26 cellular contexts compared by ENCODE assay signal in the genomic region with DNA sequence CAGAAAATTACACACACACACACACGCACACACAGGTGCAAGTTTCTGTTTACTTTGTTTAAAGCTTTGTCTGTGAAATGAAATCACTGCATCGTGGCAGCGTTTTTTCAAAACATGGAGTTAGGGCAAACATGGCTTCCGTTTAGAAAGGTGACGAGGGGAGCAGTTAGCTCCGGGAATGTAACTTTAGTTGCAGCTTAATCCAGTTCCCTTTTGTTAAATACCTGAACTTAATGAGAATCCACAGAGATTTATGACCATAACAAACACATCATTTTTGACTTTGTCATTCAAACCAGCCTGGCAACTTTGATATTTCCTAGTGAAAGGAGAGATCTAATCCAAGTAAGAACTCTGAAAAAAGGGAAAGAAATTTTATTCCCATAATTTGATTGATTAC. TPM values are rescaled to one million over a fixed set of nuclear protein-coding genes. Genes with fewer than 3 reads are reported as not detected.
DNase-seq lines count a peak whose midpoint lies in the region; ATAC-seq and TF ChIP-seq lines count a peak whose summit lies in the region.
"Had no signal": no experiment of that assay in that cellular context is flagged by ENCODE, and none has a peak within 500 bp of the region (broad histone marks: within the 10 kb centered on the region; RNA-seq: fewer than 3 reads in every experiment).

No MANE protein-coding gene starts in this region.

- H3K18ac ChIP-seq in IMR-90 (ENCODE audit: low read depth, low read length) = peak overlapping the region; percentile 82

- POLR2A ChIA-PET in AG04450 (lab: Yijun Ruan, JAX) = no interaction called here
- POLR2A ChIA-PET in IMR-90 (lab: Charles Lee; ENCODE audit: unreplicated experiment) = no interaction called here

- H3K9me1 ChIP-seq in IMR-90 (ENCODE audit: insufficient read depth, low read length) = peaks cover 14% of the 10 kb centered on the region; the same call in 1 of the 2 replicates

- DNase-seq in AG04450 (ENCODE audit: low read depth, low spot score) (no peak), IMR-90 (no peak), brain microvascular endothelial cell (no peak), neural crest cell (ENCODE audit: low read depth, low spot score) (no peak), C1 segment of cervical spinal cord (lab: John Stamatoyannopoulos, UW) (no peak), NCI-H1436 treated with DMSO at 0.1 percent for 48 hours (lab: John Stamatoyannopoulos, UW) (no peak)
- no peak for DNase-seq in NK-92 treated with Interleukin-12 subunit alpha and Interleukin-12 subunit beta, amount 100 ng/mL, for 24 hours (lab: John Stamatoyannopoulos, UW)
- DNase-seq: activated CD4-positive, alpha-beta T cell treated with anti-CD3 and anti-CD28 coated beads, Interleukin-2, amount 10 ng/mL, durations not matched to agents 24 days and 14 days; activated T-cell treated with anti-CD3 and anti-CD28 coated beads, Interleukin-2, amount 50 U/mL, for 4 hours; COR-L47; cortex of kidney; DMS79 treated with DMSO at 0.1 percent for 48 hours; left ventricle myocardium superior; NCI-H510A treated with DMSO at 0.1 percent for 48 hours; RPMI8226; small intestine; stimulated activated CD4-positive, alpha-beta T cell treated with anti-CD3 and anti-CD28 coated beads, Interleukin-2, amount 100 ng/mL, for 48 hours; stimulated activated naive B cell treated with anti-CD40 and anti-IgM and Interleukin-4, amounts not matched to agents 10 μg/mL and 1 μg/mL and 100 μg/mL, for 72 hours; T-helper 2 cell; uterus had no signal

- peaks cover 27% of the 10 kb centered on the region for H3K4me1 ChIP-seq in IMR-90 (ENCODE audit: control insufficient read depth, insufficient read depth, low read length)
- H3K4me1 ChIP-seq: HAP-1, prostate gland, uterus had no signal

- WGBS in IMR-90 (ENCODE audit: extremely low coverage in 2 of 2, insufficient read length in 1 of 2), 2 experiments = 72% methylated on average over 5 of the region's 6 CpGs; no CpG with 5 or more reads in 1 of the 2 experiments

- peak overlapping the region; percentile 10; the same call in 1 of the 2 replicates for H3K14ac ChIP-seq in IMR-90 (replicated peaks; ENCODE audit: low read depth, low read length)

- H3K36me3 Mint-ChIP-seq in neural crest cell (ENCODE audit: low read depth) = peaks cover 15% of the 10 kb centered on the region
- H3K36me3 Mint-ChIP-seq: stimulated activated naive B cell treated with anti-CD40 and anti-IgM and Interleukin-4, amounts not matched to agents 10 μg/mL and 1 μg/mL and 100 μg/mL, for 72 hours had no signal

- H3K9me3 ChIP-seq in AG04450 (ENCODE audit: control insufficient read depth, insufficient read depth, low read length) = no peaks in the 10 kb centered on the region; the same call in 1 of the 2 replicates
- no peaks in the 10 kb centered on the region for H3K9me3 ChIP-seq in IMR-90 (ENCODE audit: control insufficient read depth, insufficient read depth, low read length)
- H3K9me3 ChIP-seq: gastroesophageal sphincter, HAP-1, prostate gland, suprapubic skin, uterus had no signal

- H3K79me1 ChIP-seq in IMR-90 (ENCODE audit: low read depth in 1 of 2, low read length in 2 of 2) = peaks cover 19 to 63% of the 10 kb centered on the region in 2 experiments

- no peak overlapping the region for H3K9ac ChIP-seq in IMR-90 (ENCODE audit: low read depth, low read length)

- intact Hi-C loops in IMR-90 (cut with micrococcal nuclease) = loop anchor here (10.0 kb wide), 1 partner anchor 1215 kb away; no protein-coding TSS in a partner anchor

- no peak overlapping the region for H2AK9ac ChIP-seq in IMR-90 (replicated peaks; ENCODE audit: low read depth, low read length, poor library complexity)

- H4K8ac ChIP-seq in IMR-90 (ENCODE audit: low read depth in 2 of 2, low read length in 2 of 2) = peak overlapping the region; percentile 66 to 93

- TF ChIP-seq POLR2A in IMR-90 (IDR thresholded peaks at IDR 0.05; ENCODE audit: low read depth, low read length) = no peak

- H3K27ac Mint-ChIP-seq in neural crest cell (ENCODE audit: unreplicated experiment) = peak overlapping the region; percentile 27
- H3K27ac Mint-ChIP-seq: activated CD4-positive, alpha-beta T cell treated with anti-CD3 and anti-CD28 coated beads, Interleukin-2, amount 10 ng/mL, durations not matched to agents 24 days and 14 days; stimulated activated naive B cell treated with anti-CD40 and anti-IgM and Interleukin-4, amounts not matched to agents 10 μg/mL and 1 μg/mL and 100 μg/mL, for 72 hours had no signal

- H4K91ac ChIP-seq in IMR-90 (ENCODE audit: insufficient read depth, low read depth, low read length) = peak overlapping the region; percentile 88

- peak overlapping the region; percentile 83 for H2BK5ac ChIP-seq in IMR-90 (ENCODE audit: low read depth, low read length, poor library complexity, severe bottlenecking)

- no peaks in the 10 kb centered on the region for H3K36me3 ChIP-seq in IMR-90 (ENCODE audit: control insufficient read depth, insufficient read depth, low read length)
- no peaks in the 10 kb centered on the region for H3K36me3 ChIP-seq in brain microvascular endothelial cell (replicated peaks)
- H3K36me3 ChIP-seq: gastroesophageal sphincter, HAP-1, prostate gland, suprapubic skin, uterus had no signal

- ATAC-seq in IMR-90 (ENCODE audit: low read depth) (no peak), GM18861 (IDR thresholded peaks at IDR 0.05; ENCODE audit: unreplicated experiment) (no peak)
- ATAC-seq: activated T-cell treated with anti-CD3 and anti-CD28 coated beads, Interleukin-2, amount 50 U/mL, for 4 hours; gastroesophageal sphincter; left ventricle myocardium superior; stimulated activated naive B cell treated with anti-CD40 and anti-IgM and Interleukin-4, amounts not matched to agents 10 μg/mL and 1 μg/mL and 100 μg/mL, for 72 hours had no signal

- H3K56ac ChIP-seq in IMR-90 (ENCODE audit: extremely low read depth, insufficient read depth, low read length) = peak overlapping the region; percentile 27; the same call in 1 of the 2 replicates

- no peak overlapping the region for H2AFZ ChIP-seq in IMR-90 (replicated peaks; ENCODE audit: low read length, poor library complexity)

- peak overlapping the region; percentile 32 for H3K23ac ChIP-seq in IMR-90 (ENCODE audit: low read depth, low read length)

- H3K4me3 Mint-ChIP-seq in neural crest cell = no peak overlapping the region
- H3K4me3 Mint-ChIP-seq: activated CD4-positive, alpha-beta T cell treated with anti-CD3 and anti-CD28 coated beads, Interleukin-2, amount 10 ng/mL, durations not matched to agents 24 days and 14 days; activated T-cell treated with anti-CD3 and anti-CD28 coated beads, Interleukin-2, amount 50 U/mL, for 4 hours; stimulated activated naive B cell treated with anti-CD40 and anti-IgM and Interleukin-4, amounts not matched to agents 10 μg/mL and 1 μg/mL and 100 μg/mL, for 72 hours had no signal

- H3K4ac ChIP-seq in IMR-90 (ENCODE audit: low read depth, low read length) = peak overlapping the region; percentile 72

- dilution Hi-C loops in IMR-90 (cut with HindIII; ENCODE audit: low sequenced_read_pairs, unreplicated experiment) = no loop called here

- in situ Hi-C loops in IMR-90 (cut with MboI; ENCODE audit: low sequenced_read_pairs) = loop anchor here (5.0 to 10.0 kb wide), 3 partner anchors 247 to 1335 kb away; a partner anchor contains a TSS
- in situ Hi-C loops in brain microvascular endothelial cell (cut with HindIII; ENCODE audit: low pct_ligation_motif_present, low sequenced_read_pairs) = loop anchor here (25.0 kb wide), 1 partner anchor 723 kb away; a partner anchor contains a TSS

- H3K27me3 Mint-ChIP-seq in neural crest cell (ENCODE audit: low read depth) = no peaks in the 10 kb centered on the region

- H2BK15ac ChIP-seq in IMR-90 (ENCODE audit: low read depth, low read length) = peak overlapping the region; percentile 48; the same call in 1 of the 3 replicates

- peaks cover 5% of the 10 kb centered on the region for H3K9me3 Mint-ChIP-seq in neural crest cell
- H3K9me3 Mint-ChIP-seq: activated CD4-positive, alpha-beta T cell treated with anti-CD3 and anti-CD28 coated beads, Interleukin-2, amount 10 ng/mL, durations not matched to agents 24 days and 14 days; activated T-cell treated with anti-CD3 and anti-CD28 coated beads, Interleukin-2, amount 50 U/mL, for 4 hours; stimulated activated naive B cell treated with anti-CD40 and anti-IgM and Interleukin-4, amounts not matched to agents 10 μg/mL and 1 μg/mL and 100 μg/mL, for 72 hours had no signal

- BruUV-seq in IMR-90 (replicated peaks; lab: Mats Ljungman, UMichigan) = no TSS peak

- no peaks in the 10 kb centered on the region for H3K27me3 ChIP-seq in AG04450 (ENCODE audit: control insufficient read depth, insufficient read depth, low read length)
- H3K27me3 ChIP-seq in IMR-90 (ENCODE audit: control insufficient read depth, insufficient read depth, low read length) = no peaks in the 10 kb centered on the region
- H3K27me3 ChIP-seq in brain microvascular endothelial cell (replicated peaks) = no peaks in the 10 kb centered on the region
- H3K27me3 ChIP-seq: uterus had no signal

- H2BK20ac ChIP-seq in IMR-90 (ENCODE audit: low read depth, low read length) = peak overlapping the region; percentile 84

- H3K4me1 Mint-ChIP-seq in neural crest cell = peaks cover 45% of the 10 kb centered on the region

- peak overlapping the region; percentile 99 for H4K5ac ChIP-seq in IMR-90 (ENCODE audit: low read depth, low read length)

- H2AK5ac ChIP-seq in IMR-90 (ENCODE audit: low read depth, low read length) = peak overlapping the region; percentile 66

- TF ChIP-seq CTCF in AG04450 (IDR thresholded peaks at IDR 0.05; ENCODE audit: low read depth, low read length) = no peak
- TF ChIP-seq CTCF in IMR-90 (conservative IDR thresholded peaks at IDR 0.05; ENCODE audit: low read depth, low read length) = no peak
- TF ChIP-seq CTCF in brain microvascular endothelial cell (IDR thresholded peaks at IDR 0.05; ENCODE audit: low read depth, low read length, missing control alignments) = no peak
- TF ChIP-seq CTCF in neural crest cell (conservative IDR thresholded peaks at IDR 0.05) = no peak

- no peaks in the 10 kb centered on the region for H4K20me1 ChIP-seq in IMR-90 (ENCODE audit: insufficient read depth, low read length)

- peak overlapping the region; percentile 94 for H2BK120ac ChIP-seq in IMR-90 (ENCODE audit: low read depth, low read length)

- H3K27ac ChIP-seq in AG04450 (ENCODE audit: low read depth, low read length) (peak overlapping the region; percentile 77), IMR-90 (ENCODE audit: insufficient read depth, low read length) (peak overlapping the region; percentile 84), brain microvascular endothelial cell (peak overlapping the region; percentile 69)
- H3K27ac ChIP-seq: gastroesophageal sphincter, prostate gland, SK-N-MC, suprapubic skin, uterus had no signal

- peak overlapping the region; percentile 57 for H3K4me2 ChIP-seq in IMR-90 (ENCODE audit: low read depth, low read length)

- no peak for TF ChIP-seq RAD21 in IMR-90 (IDR thresholded peaks at IDR 0.05; ENCODE audit: low read length)

- CTCF ChIA-PET in AG04450 (lab: Charles Lee) = interaction anchor here (0.9 to 1.4 kb wide), 4 partner anchors 46 to 711 kb away, joined by 3 to 5 read pairs (median 4); a partner anchor contains a TSS
- CTCF ChIA-PET in IMR-90 (lab: Yijun Ruan, JAX) = interaction anchor here (0.7 to 0.8 kb wide), 2 partner anchors 244 to 385 kb away, joined by 3 read pairs; no protein-coding TSS in a partner anchor

- H3K4me3 ChIP-seq in AG04450 (ENCODE audit: low read depth, low read length) (no peak overlapping the region), IMR-90 (ENCODE audit: insufficient read depth, low read depth, low read length) (no peak overlapping the region), brain microvascular endothelial cell (ENCODE audit: low read depth, low read length) (no peak overlapping the region)
- H3K4me3 ChIP-seq: gastroesophageal sphincter, HAP-1, prostate gland, SK-N-MC, suprapubic skin, uterus had no signal

RNA-seq across cellular contexts. Expression of a gene that starts 12.1 kb away (rescaled TPM):
- polyA plus RNA-seq in AG04450 (2011; rRNA removed) (6.6 and 11.9 TPM in 2 replicates), IMR-90 (2012; rRNA removed) (8.8 and 11.9 TPM in 2 replicates)
- polyA minus RNA-seq in AG04450 (2011; rRNA and poly(A)+ RNA removed) = 3.6 and 4.2 TPM in 2 replicates
- total RNA-seq in IMR-90 (2012; rRNA removed) (7.5 and 9.0 TPM in 2 replicates), neural crest cell (14.7 and 15.0 TPM in 2 replicates)
- 4.1 and 14.2 TPM in 2 replicates for polyA plus RNA-seq in IMR-90 (2012; cell fraction: cytosol; rRNA removed)
- 16.3 and 27.2 TPM in 2 replicates for polyA plus RNA-seq in IMR-90 (2012; cell fraction: nucleus; rRNA removed; ENCODE audit: low replicate concordance)
